ENCODE assay signal across 34 cellular contexts in genomic region chr1:179262183-179262582, GRCh38.
"Had no signal": no experiment of that assay in that cellular context is flagged by ENCODE, and none has a peak within 500 bp of the region (broad histone marks: within the 10 kb centered on the region; RNA-seq: fewer than 3 reads in every experiment).

No MANE protein-coding gene starts in this region.

- H3K9me3 ChIP-seq: ascending aorta had no signal

- H3K36me3 ChIP-seq: ascending aorta, cardiac muscle cell had no signal

- H3K27me3 Mint-ChIP-seq: activated B cell treated with CpG ODN at 0.5 μM for 24 hours; activated CD4-positive, alpha-beta memory T cell treated with anti-CD3 and anti-CD28 coated beads for 36 hours; activated CD4-positive, alpha-beta T cell treated with anti-CD3 and anti-CD28 coated beads, Interleukin-2, amount 10 ng/mL, durations not matched to agents 24 days and 14 days; activated CD8-positive, alpha-beta T cell treated with anti-CD3 and anti-CD28 coated beads for 36 hours; activated naive CD4-positive, alpha-beta T cell treated with anti-CD3 and anti-CD28 coated beads, Interleukin-2, amount 10 ng/mL, durations not matched to agents 7 days and 5 days; activated naive CD4-positive, alpha-beta T cell treated with anti-CD3 and anti-CD28 coated beads, Interleukin-2, amount 50 U/mL, for 24 hours; activated naive CD8-positive, alpha-beta T cell; activated naive CD8-positive, alpha-beta T cell treated with anti-CD3 and anti-CD28 coated beads, Interleukin-2, amount 10 ng/mL, durations not matched to agents 7 days and 5 days; activated naive CD8-positive, alpha-beta T cell treated with anti-CD3 and anti-CD28 coated beads, Interleukin-2, amount 50 U/mL, for 24 hours; activated T-cell treated with anti-CD3 and anti-CD28 coated beads, Interleukin-2, amount 50 U/mL, for 24 hours; central memory CD8-positive, alpha-beta T cell had no signal

- H3K27ac ChIP-seq: ascending aorta, cardiac muscle cell, VCaP had no signal

- H3K36me3 Mint-ChIP-seq: activated CD4-positive, alpha-beta memory T cell treated with anti-CD3 and anti-CD28 coated beads for 36 hours; activated naive CD4-positive, alpha-beta T cell treated with anti-CD3 and anti-CD28 coated beads, Interleukin-2, amount 10 ng/mL, durations not matched to agents 7 days and 5 days; activated naive CD4-positive, alpha-beta T cell treated with anti-CD3 and anti-CD28 coated beads, Interleukin-2, amount 50 U/mL, for 24 hours; activated naive CD8-positive, alpha-beta T cell; activated naive CD8-positive, alpha-beta T cell treated with anti-CD3 and anti-CD28 coated beads, Interleukin-2, amount 10 ng/mL, durations not matched to agents 7 days and 5 days; brain had no signal

- H3K4me3 Mint-ChIP-seq: activated B cell treated with CpG ODN at 0.5 μM for 24 hours; activated CD4-positive, alpha-beta memory T cell treated with anti-CD3 and anti-CD28 coated beads for 36 hours; activated CD4-positive, alpha-beta T cell treated with anti-CD3 and anti-CD28 coated beads, Interleukin-2, amount 10 ng/mL, durations not matched to agents 24 days and 14 days; activated CD8-positive, alpha-beta T cell treated with anti-CD3 and anti-CD28 coated beads for 36 hours; activated naive CD4-positive, alpha-beta T cell treated with anti-CD3 and anti-CD28 coated beads, Interleukin-2, amount 10 ng/mL, durations not matched to agents 7 days and 5 days; activated naive CD4-positive, alpha-beta T cell treated with anti-CD3 and anti-CD28 coated beads, Interleukin-2, amount 50 U/mL, for 24 hours; activated naive CD8-positive, alpha-beta T cell; activated naive CD8-positive, alpha-beta T cell treated with anti-CD3 and anti-CD28 coated beads, Interleukin-2, amount 10 ng/mL, durations not matched to agents 7 days and 5 days; activated naive CD8-positive, alpha-beta T cell treated with anti-CD3 and anti-CD28 coated beads, Interleukin-2, amount 50 U/mL, for 24 hours; activated T-cell treated with anti-CD3 and anti-CD28 coated beads, Interleukin-2, amount 50 U/mL, for 24 hours; brain; central memory CD8-positive, alpha-beta T cell; T-helper 1 cell treated with Interleukin-12 subunit alpha and Interleukin-12 subunit beta and Interleukin-4 antibody, amounts not matched to agents 30 μg/mL and 1 μg/mL, for 36 hours; T-helper 2 cell treated with Interferon-gamma antibody and Interleukin-4, amounts not matched to agents 5 μg/mL and 100 μg/mL, for 36 hours had no signal

- H3K27me3 ChIP-seq: ascending aorta, cardiac muscle cell had no signal

- DNase-seq: activated B cell treated with CpG ODN at 0.5 μM for 24 hours; activated CD4-positive, alpha-beta memory T cell treated with anti-CD3 and anti-CD28 coated beads for 36 hours; activated CD4-positive, alpha-beta T cell treated with anti-CD3 and anti-CD28 coated beads for 4 hours; activated CD4-positive, alpha-beta T cell treated with anti-CD3 and anti-CD28 coated beads, Interleukin-2, amount 10 ng/mL, durations not matched to agents 24 days and 14 days; activated CD4-positive, alpha-beta T cell treated with anti-CD3 and anti-CD28 coated beads, Interleukin-2, amount 50 U/mL, for 1 hour; activated CD4-positive, alpha-beta T cell treated with anti-CD3 and anti-CD28 coated beads, Interleukin-2, amount 50 U/mL, for 4 hours; activated CD4-positive, CD25-positive, alpha-beta regulatory T cell treated with anti-CD3 and anti-CD28 coated beads, Interleukin-2, amount 50 U/mL, for 72 hours; activated CD8-positive, alpha-beta memory T cell treated with anti-CD3 and anti-CD28 coated beads, Interleukin-2, amount 50 U/mL, for 48 hours; activated CD8-positive, alpha-beta T cell treated with anti-CD3 and anti-CD28 coated beads for 36 hours; activated effector memory CD4-positive, alpha-beta T cell treated with Interleukin-2 at 50 U/mL for 16 hours; activated gamma-delta T cell; activated naive CD4-positive, alpha-beta T cell treated with anti-CD3 and anti-CD28 coated beads, Interleukin-2, amount 10 ng/mL, durations not matched to agents 7 days and 5 days; activated naive CD4-positive, alpha-beta T cell treated with Interleukin-2 at 50 U/mL for 16 hours; activated naive CD8-positive, alpha-beta T cell treated with anti-CD3 and anti-CD28 coated beads, Interleukin-2, amount 10 ng/mL, durations not matched to agents 7 days and 5 days; activated naive CD8-positive, alpha-beta T cell treated with anti-CD3 and anti-CD28 coated beads, Interleukin-2, amount 50 U/mL, for 24 hours; activated T-cell treated with anti-CD3 and anti-CD28 coated beads, Interleukin-2, amount 50 U/mL, for 24 hours; activated T-cell treated with anti-CD3 and anti-CD28 coated beads, Interleukin-2, amount 50 U/mL, for 48 hours; amygdala; anterior cingulate cortex; caudate nucleus; cerebellar nuclear complex; T-helper 1 cell; T-helper 2 cell; T-helper 9 cell had no signal

- H3K9me3 Mint-ChIP-seq: activated B cell treated with CpG ODN at 0.5 μM for 24 hours; activated CD4-positive, alpha-beta memory T cell treated with anti-CD3 and anti-CD28 coated beads for 36 hours; activated CD4-positive, alpha-beta T cell treated with anti-CD3 and anti-CD28 coated beads, Interleukin-2, amount 10 ng/mL, durations not matched to agents 24 days and 14 days; activated CD8-positive, alpha-beta T cell treated with anti-CD3 and anti-CD28 coated beads for 36 hours; activated naive CD4-positive, alpha-beta T cell treated with anti-CD3 and anti-CD28 coated beads, Interleukin-2, amount 10 ng/mL, durations not matched to agents 7 days and 5 days; activated naive CD4-positive, alpha-beta T cell treated with anti-CD3 and anti-CD28 coated beads, Interleukin-2, amount 50 U/mL, for 24 hours; activated naive CD8-positive, alpha-beta T cell treated with anti-CD3 and anti-CD28 coated beads, Interleukin-2, amount 10 ng/mL, durations not matched to agents 7 days and 5 days; activated naive CD8-positive, alpha-beta T cell treated with anti-CD3 and anti-CD28 coated beads, Interleukin-2, amount 50 U/mL, for 24 hours; activated T-cell treated with anti-CD3 and anti-CD28 coated beads, Interleukin-2, amount 50 U/mL, for 24 hours; activated T-helper 2 cell treated with anti-CD3 and anti-CD28 coated beads, Interferon-gamma antibody, Interleukin-2, Interleukin-4, amounts not matched to agents 10 μg/mL and 5 μg/mL and 100 μg/mL, durations not matched to agents 14 hours and 24 hours and 36 hours; brain; central memory CD8-positive, alpha-beta T cell; T-helper 1 cell treated with Interleukin-12 subunit alpha and Interleukin-12 subunit beta and Interleukin-4 antibody, amounts not matched to agents 30 μg/mL and 1 μg/mL, for 36 hours; T-helper 2 cell treated with Interferon-gamma antibody and Interleukin-4, amounts not matched to agents 5 μg/mL and 100 μg/mL, for 36 hours had no signal

- H3K4me3 ChIP-seq: ascending aorta, cardiac muscle cell had no signal

- H3K4me1 ChIP-seq: ascending aorta had no signal

- H3K4me1 Mint-ChIP-seq: activated B cell treated with CpG ODN at 0.5 μM for 24 hours; activated CD4-positive, alpha-beta T cell treated with anti-CD3 and anti-CD28 coated beads, Interleukin-2, amount 10 ng/mL, durations not matched to agents 24 days and 14 days; activated naive CD4-positive, alpha-beta T cell treated with anti-CD3 and anti-CD28 coated beads, Interleukin-2, amount 10 ng/mL, durations not matched to agents 7 days and 5 days; activated naive CD4-positive, alpha-beta T cell treated with anti-CD3 and anti-CD28 coated beads, Interleukin-2, amount 50 U/mL, for 24 hours; activated naive CD8-positive, alpha-beta T cell treated with anti-CD3 and anti-CD28 coated beads, Interleukin-2, amount 10 ng/mL, durations not matched to agents 7 days and 5 days; activated naive CD8-positive, alpha-beta T cell treated with anti-CD3 and anti-CD28 coated beads, Interleukin-2, amount 50 U/mL, for 24 hours; brain; central memory CD8-positive, alpha-beta T cell had no signal

- H3K27ac Mint-ChIP-seq: activated B cell treated with CpG ODN at 0.5 μM for 24 hours; activated CD4-positive, alpha-beta memory T cell treated with anti-CD3 and anti-CD28 coated beads for 36 hours; activated CD4-positive, alpha-beta T cell treated with anti-CD3 and anti-CD28 coated beads, Interleukin-2, amount 10 ng/mL, durations not matched to agents 24 days and 14 days; activated CD8-positive, alpha-beta T cell treated with anti-CD3 and anti-CD28 coated beads for 36 hours; activated naive CD4-positive, alpha-beta T cell treated with anti-CD3 and anti-CD28 coated beads, Interleukin-2, amount 10 ng/mL, durations not matched to agents 7 days and 5 days; activated naive CD4-positive, alpha-beta T cell treated with anti-CD3 and anti-CD28 coated beads, Interleukin-2, amount 50 U/mL, for 24 hours; activated naive CD8-positive, alpha-beta T cell; activated naive CD8-positive, alpha-beta T cell treated with anti-CD3 and anti-CD28 coated beads, Interleukin-2, amount 10 ng/mL, durations not matched to agents 7 days and 5 days; activated naive CD8-positive, alpha-beta T cell treated with anti-CD3 and anti-CD28 coated beads, Interleukin-2, amount 50 U/mL, for 24 hours; activated T-cell treated with anti-CD3 and anti-CD28 coated beads, Interleukin-2, amount 50 U/mL, for 24 hours; activated T-helper 2 cell treated with anti-CD3 and anti-CD28 coated beads, Interferon-gamma antibody, Interleukin-2, Interleukin-4, amounts not matched to agents 10 μg/mL and 5 μg/mL and 100 μg/mL, durations not matched to agents 14 hours and 24 hours and 36 hours; brain; T-helper 1 cell treated with Interleukin-12 subunit alpha and Interleukin-12 subunit beta and Interleukin-4 antibody, amounts not matched to agents 30 μg/mL and 1 μg/mL, for 36 hours; T-helper 2 cell treated with Interferon-gamma antibody and Interleukin-4, amounts not matched to agents 5 μg/mL and 100 μg/mL, for 36 hours had no signal
